Comparison of ENCODE assay signal across 11 cellular contexts in genomic region chr14:54446201-54446693, GRCh38.
DNase-seq lines count a peak whose midpoint lies in the region; ATAC-seq, FAIRE-seq and TF ChIP-seq lines count a peak whose summit lies in the region.
"Had no signal": no experiment of that assay in that cellular context is flagged by ENCODE, and none has a peak within 500 bp of the region (broad histone marks: within the 10 kb centered on the region; RNA-seq: fewer than 3 reads in every experiment).

No MANE protein-coding gene starts in this region.

- H3K4me3 ChIP-seq in cardiac fibroblast (replicated peaks in 1 of 2; ENCODE audit: low read depth in 2 of 2, low read length in 2 of 2): no peak overlapping the region

- no peak for TF ChIP-seq POLR2A in H54 (IDR thresholded peaks at IDR 0.05; ENCODE audit: low read depth, low read length)

- FAIRE-seq in H54 (lab: Jason Lieb, UNC): no peak

- DNase-seq in GM03348 (ENCODE audit: low spot score) (peak; percentile 16), NCI-H2196 (lab: John Stamatoyannopoulos, UW; ENCODE audit: unreplicated experiment) (peak; percentile 77), cardiac fibroblast (ENCODE audit: low read depth in 2 of 2) (peak; percentile 31 to 94), nucleus accumbens (lab: John Stamatoyannopoulos, UW) (peak in 37 of 56 donors; percentile 2 to 82 (median 36)), iPS-NIHi7 (ENCODE audit: extremely low spot score) (no peak), H54 (ENCODE audit: insufficient read length, low spot score) (no peak)
- DNase-seq: activated T-cell treated with anti-CD3 and anti-CD28 coated beads, Interleukin-2, amount 50 U/mL, for 48 hours; right cardiac atrium had no signal

- ATAC-seq in GM18868 (IDR thresholded peaks at IDR 0.05; ENCODE audit: unreplicated experiment) (no peak), GM18867 (IDR thresholded peaks at IDR 0.05; ENCODE audit: unreplicated experiment) (no peak)
- ATAC-seq: stimulated activated memory B cell treated with anti-CD40 and anti-IgM and Interleukin-4, amounts not matched to agents 10 μg/mL and 1 μg/mL and 100 μg/mL, for 72 hours had no signal

- TF ChIP-seq CTCF in cardiac fibroblast (IDR thresholded peaks at IDR 0.05; ENCODE audit: low read depth, low read length): no peak

Comparison
In these comparisons a context has a peak if more than half of its experiments do, and no peak if none do; other contexts are left out.
1. DNase-seq: peak in GM03348 (single experiment), NCI-H2196 (single experiment), cardiac fibroblast (2 of 2) and nucleus accumbens (37 of 56); none in iPS-NIHi7 (single experiment) and H54 (single experiment).